ENCODE assay signal across 3 cellular contexts in genomic region chr15:101684877-101685276, GRCh38.
TF ChIP-seq lines count a peak whose summit lies in the region.

No MANE protein-coding gene starts in this region.

TF ChIP-seq in SK-N-SH, 30 proteins besides CTCF, POLR2A, EP300 and RAD21:
- no peak for TF ChIP-seq TCF12 (IDR thresholded peaks at IDR 0.05)
- TF ChIP-seq FOXM1 (IDR thresholded peaks at IDR 0.05; ENCODE audit: low read depth), result no peak
- TF ChIP-seq NFIC (IDR thresholded peaks at IDR 0.05; ENCODE audit: borderline replicate concordance), result no peak
- TF ChIP-seq TAF1 (IDR thresholded peaks at IDR 0.05; ENCODE audit: borderline replicate concordance, low read depth, low read length), result no peak
- no peak for TF ChIP-seq MXI1 (IDR thresholded peaks at IDR 0.05; ENCODE audit: low read depth, low read length)
- TF ChIP-seq ELF1 (IDR thresholded peaks at IDR 0.05), result no peak
- TF ChIP-seq TEAD4 (IDR thresholded peaks at IDR 0.05; ENCODE audit: borderline replicate concordance, insufficient read depth), result no peak
- TF ChIP-seq ZBTB33 (IDR thresholded peaks at IDR 0.05; ENCODE audit: borderline replicate concordance, low read depth), result no peak
- TF ChIP-seq CHD2 (IDR thresholded peaks at IDR 0.05; ENCODE audit: low read length, partially characterized antibody), result no peak

TF ChIP-seq in SK-N-SH treated with all-trans-retinoic acid at 6 μM for 48 hours, 23 proteins besides CTCF, POLR2A, EP300 and RAD21:
- TF ChIP-seq OSR1 (CRISPR knock-in tag; IDR thresholded peaks at IDR 0.05) (no peak), ZFP3 (CRISPR knock-in tag; IDR thresholded peaks at IDR 0.05) (no peak), ZNF565 (CRISPR knock-in tag; conservative IDR thresholded peaks at IDR 0.05; ENCODE audit: low read depth) (no peak), TSHZ2 (CRISPR knock-in tag; IDR thresholded peaks at IDR 0.05) (no peak), ISL1 (CRISPR knock-in tag; IDR thresholded peaks at IDR 0.05) (no peak), TCF4 (CRISPR knock-in tag; IDR thresholded peaks at IDR 0.05; ENCODE audit: borderline replicate concordance) (no peak), BACH2 (CRISPR knock-in tag; IDR thresholded peaks at IDR 0.05; ENCODE audit: borderline replicate concordance) (no peak)
TF ChIP-seq in SK-N-SH treated with all-trans-retinoic acid at 6 μM for 48 hours: peak in this region for 0.

TF ChIP-seq in IMR-90, 13 proteins besides CTCF, POLR2A, EP300 and RAD21:
- TF ChIP-seq MAFK (IDR thresholded peaks at IDR 0.05; ENCODE audit: low read depth, low read length) (no peak), RCOR1 (IDR thresholded peaks at IDR 0.05; ENCODE audit: insufficient replicate concordance, low read length) (no peak), MAZ (IDR thresholded peaks at IDR 0.05; ENCODE audit: borderline replicate concordance, low read depth, low read length) (no peak), RFX5 (IDR thresholded peaks at IDR 0.05; ENCODE audit: low read depth, low read length) (no peak), CHD1 (IDR thresholded peaks at IDR 0.05; ENCODE audit: low read depth, low read length) (no peak), MXI1 (IDR thresholded peaks at IDR 0.05; ENCODE audit: borderline replicate concordance, low read depth, low read length) (no peak), BHLHE40 (IDR thresholded peaks at IDR 0.05; ENCODE audit: low read depth, low read length) (no peak), FOS (IDR thresholded peaks at IDR 0.05; ENCODE audit: low read depth, low read length) (no peak), CEBPB (IDR thresholded peaks at IDR 0.05; ENCODE audit: low read depth, low read length) (no peak), NFE2L2 (IDR thresholded peaks at IDR 0.05; ENCODE audit: low read depth, low read length) (no peak), SMC3 (IDR thresholded peaks at IDR 0.05; ENCODE audit: low read depth, low read length) (no peak), ELK1 (IDR thresholded peaks at IDR 0.05; ENCODE audit: borderline replicate concordance, low read depth, low read length) (no peak), USF2 (IDR thresholded peaks at IDR 0.05; ENCODE audit: low read depth, low read length) (no peak)
